1 cellular context compared by ENCODE assay signal in the genomic region with DNA sequence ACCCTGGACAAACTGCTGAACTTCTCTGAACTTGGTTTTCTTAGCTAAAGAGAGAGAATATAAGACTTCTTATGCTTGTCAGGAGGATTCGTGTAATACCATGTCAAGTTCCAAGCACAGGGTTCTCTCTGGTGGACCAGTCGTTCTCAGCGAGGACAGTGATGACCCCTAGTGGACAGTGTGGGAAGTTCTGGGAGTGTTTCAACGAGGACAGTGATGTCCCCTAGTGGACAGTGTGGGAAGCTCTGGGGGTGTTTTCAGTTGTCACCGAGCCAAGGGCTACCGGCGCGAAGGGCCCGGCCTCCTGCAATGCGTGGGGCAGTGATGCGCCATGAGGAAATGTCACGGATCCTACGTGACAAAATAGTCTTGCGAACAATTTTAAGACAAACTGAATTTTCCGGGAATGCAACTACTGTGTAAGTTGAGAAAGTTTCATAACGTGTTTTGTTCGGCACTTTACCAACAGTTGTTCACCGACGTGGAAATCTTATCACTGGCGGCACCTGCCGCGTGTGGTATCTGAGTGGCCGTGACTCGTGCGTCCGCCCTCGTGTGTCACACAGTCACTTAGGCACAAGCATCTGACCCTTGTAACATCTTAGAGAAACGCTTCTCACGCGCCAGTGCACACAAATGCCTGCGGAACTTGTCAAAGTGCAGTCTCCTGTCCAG.
A peak's percentile ranks its signal among the peaks of the same experiment; 100 is the strongest.
TF ChIP-seq lines count a peak whose summit lies in the region.

No MANE protein-coding gene starts in this region.

TF ChIP-seq in GM12878, 131 proteins besides CTCF, POLR2A, EP300 and RAD21 (continued from another document and continues in another):
- TF ChIP-seq, protein P1, sequence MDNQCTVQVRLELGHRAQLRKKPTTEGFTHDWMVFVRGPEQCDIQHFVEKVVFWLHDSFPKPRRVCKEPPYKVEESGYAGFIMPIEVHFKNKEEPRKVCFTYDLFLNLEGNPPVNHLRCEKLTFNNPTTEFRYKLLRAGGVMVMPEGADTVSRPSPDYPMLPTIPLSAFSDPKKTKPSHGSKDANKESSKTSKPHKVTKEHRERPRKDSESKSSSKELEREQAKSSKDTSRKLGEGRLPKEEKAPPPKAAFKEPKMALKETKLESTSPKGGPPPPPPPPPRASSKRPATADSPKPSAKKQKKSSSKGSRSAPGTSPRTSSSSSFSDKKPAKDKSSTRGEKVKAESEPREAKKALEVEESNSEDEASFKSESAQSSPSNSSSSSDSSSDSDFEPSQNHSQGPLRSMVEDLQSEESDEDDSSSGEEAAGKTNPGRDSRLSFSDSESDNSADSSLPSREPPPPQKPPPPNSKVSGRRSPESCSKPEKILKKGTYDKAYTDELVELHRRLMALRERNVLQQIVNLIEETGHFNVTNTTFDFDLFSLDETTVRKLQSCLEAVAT (IDR thresholded peaks at IDR 0.05), result 0 out of 2 replicates have a peak, but pooled peaks have one; percentile 38
- TF ChIP-seq, protein P2, sequence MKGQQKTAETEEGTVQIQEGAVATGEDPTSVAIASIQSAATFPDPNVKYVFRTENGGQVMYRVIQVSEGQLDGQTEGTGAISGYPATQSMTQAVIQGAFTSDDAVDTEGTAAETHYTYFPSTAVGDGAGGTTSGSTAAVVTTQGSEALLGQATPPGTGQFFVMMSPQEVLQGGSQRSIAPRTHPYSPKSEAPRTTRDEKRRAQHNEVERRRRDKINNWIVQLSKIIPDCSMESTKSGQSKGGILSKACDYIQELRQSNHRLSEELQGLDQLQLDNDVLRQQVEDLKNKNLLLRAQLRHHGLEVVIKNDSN (IDR thresholded peaks at IDR 0.05; ENCODE audit: borderline replicate concordance, extremely low read length, insufficient read depth, low read depth, low read length), result no peak
- TF ChIP-seq IRF4 (IDR thresholded peaks at IDR 0.05; ENCODE audit: low read depth, low read length), result peak; percentile 47; the same call in 1 of the 2 replicates
- TF ChIP-seq, protein P3, sequence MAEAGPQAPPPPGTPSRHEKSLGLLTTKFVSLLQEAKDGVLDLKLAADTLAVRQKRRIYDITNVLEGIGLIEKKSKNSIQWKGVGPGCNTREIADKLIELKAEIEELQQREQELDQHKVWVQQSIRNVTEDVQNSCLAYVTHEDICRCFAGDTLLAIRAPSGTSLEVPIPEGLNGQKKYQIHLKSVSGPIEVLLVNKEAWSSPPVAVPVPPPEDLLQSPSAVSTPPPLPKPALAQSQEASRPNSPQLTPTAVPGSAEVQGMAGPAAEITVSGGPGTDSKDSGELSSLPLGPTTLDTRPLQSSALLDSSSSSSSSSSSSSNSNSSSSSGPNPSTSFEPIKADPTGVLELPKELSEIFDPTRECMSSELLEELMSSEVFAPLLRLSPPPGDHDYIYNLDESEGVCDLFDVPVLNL (IDR thresholded peaks at IDR 0.05; ENCODE audit: low read depth, low read length), result no peak
- TF ChIP-seq HCFC1 (IDR thresholded peaks at IDR 0.05; ENCODE audit: low read length), result peak; percentile 33; the same call in 1 of the 2 replicates
- no peak for TF ChIP-seq ZNF207 (IDR thresholded peaks at IDR 0.05; ENCODE audit: borderline replicate concordance)
- TF ChIP-seq MXI1 (IDR thresholded peaks at IDR 0.05; ENCODE audit: low read depth, low read length), result peak; percentile 57; the same call in 1 of the 2 replicates
- TF ChIP-seq POLR2AphosphoS2 (IDR thresholded peaks at IDR 0.05; ENCODE audit: low read depth, low read length), result no peak
- no peak for TF ChIP-seq SRF (IDR thresholded peaks at IDR 0.05; ENCODE audit: low read depth in 2 of 2, low read length in 2 of 2)
- TF ChIP-seq, protein P4, sequence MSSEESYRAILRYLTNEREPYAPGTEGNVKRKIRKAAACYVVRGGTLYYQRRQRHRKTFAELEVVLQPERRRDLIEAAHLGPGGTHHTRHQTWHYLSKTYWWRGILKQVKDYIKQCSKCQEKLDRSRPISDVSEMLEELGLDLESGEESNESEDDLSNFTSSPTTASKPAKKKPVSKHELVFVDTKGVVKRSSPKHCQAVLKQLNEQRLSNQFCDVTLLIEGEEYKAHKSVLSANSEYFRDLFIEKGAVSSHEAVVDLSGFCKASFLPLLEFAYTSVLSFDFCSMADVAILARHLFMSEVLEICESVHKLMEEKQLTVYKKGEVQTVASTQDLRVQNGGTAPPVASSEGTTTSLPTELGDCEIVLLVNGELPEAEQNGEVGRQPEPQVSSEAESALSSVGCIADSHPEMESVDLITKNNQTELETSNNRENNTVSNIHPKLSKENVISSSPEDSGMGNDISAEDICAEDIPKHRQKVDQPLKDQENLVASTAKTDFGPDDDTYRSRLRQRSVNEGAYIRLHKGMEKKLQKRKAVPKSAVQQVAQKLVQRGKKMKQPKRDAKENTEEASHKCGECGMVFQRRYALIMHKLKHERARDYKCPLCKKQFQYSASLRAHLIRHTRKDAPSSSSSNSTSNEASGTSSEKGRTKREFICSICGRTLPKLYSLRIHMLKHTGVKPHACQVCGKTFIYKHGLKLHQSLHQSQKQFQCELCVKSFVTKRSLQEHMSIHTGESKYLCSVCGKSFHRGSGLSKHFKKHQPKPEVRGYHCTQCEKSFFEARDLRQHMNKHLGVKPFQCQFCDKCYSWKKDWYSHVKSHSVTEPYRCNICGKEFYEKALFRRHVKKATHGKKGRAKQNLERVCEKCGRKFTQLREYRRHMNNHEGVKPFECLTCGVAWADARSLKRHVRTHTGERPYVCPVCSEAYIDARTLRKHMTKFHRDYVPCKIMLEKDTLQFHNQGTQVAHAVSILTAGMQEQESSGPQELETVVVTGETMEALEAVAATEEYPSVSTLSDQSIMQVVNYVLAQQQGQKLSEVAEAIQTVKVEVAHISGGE (CRISPR knock-in tag; IDR thresholded peaks at IDR 0.05), result no peak
- no peak for TF ChIP-seq SIX5 (IDR thresholded peaks at IDR 0.05; ENCODE audit: low read depth, low read length, severe bottlenecking)
- TF ChIP-seq MYB (IDR thresholded peaks at IDR 0.05; ENCODE audit: borderline replicate concordance, low read depth, low read length), result 0 out of 2 replicates have a peak, but pooled peaks have one; percentile 23
- TF ChIP-seq RUNX3 (IDR thresholded peaks at IDR 0.05; ENCODE audit: low read length), result peak; percentile 75
- no peak for TF ChIP-seq ZZZ3 (IDR thresholded peaks at IDR 0.05; ENCODE audit: control insufficient read depth, insufficient read length, low read depth)
- TF ChIP-seq SMAD5 (IDR thresholded peaks at IDR 0.05; ENCODE audit: low read depth), result no peak
- TF ChIP-seq EGR1 (IDR thresholded peaks at IDR 0.05; ENCODE audit: borderline replicate concordance in 1 of 2, low read depth in 2 of 2, low read length in 2 of 2), result no peak
- no peak for TF ChIP-seq BACH1 (IDR thresholded peaks at IDR 0.05; ENCODE audit: borderline replicate concordance)
- peak; percentile 77; the same call in 1 of the 2 replicates for TF ChIP-seq STAT1 (conservative IDR thresholded peaks at IDR 0.05)
- TF ChIP-seq, protein P5, sequence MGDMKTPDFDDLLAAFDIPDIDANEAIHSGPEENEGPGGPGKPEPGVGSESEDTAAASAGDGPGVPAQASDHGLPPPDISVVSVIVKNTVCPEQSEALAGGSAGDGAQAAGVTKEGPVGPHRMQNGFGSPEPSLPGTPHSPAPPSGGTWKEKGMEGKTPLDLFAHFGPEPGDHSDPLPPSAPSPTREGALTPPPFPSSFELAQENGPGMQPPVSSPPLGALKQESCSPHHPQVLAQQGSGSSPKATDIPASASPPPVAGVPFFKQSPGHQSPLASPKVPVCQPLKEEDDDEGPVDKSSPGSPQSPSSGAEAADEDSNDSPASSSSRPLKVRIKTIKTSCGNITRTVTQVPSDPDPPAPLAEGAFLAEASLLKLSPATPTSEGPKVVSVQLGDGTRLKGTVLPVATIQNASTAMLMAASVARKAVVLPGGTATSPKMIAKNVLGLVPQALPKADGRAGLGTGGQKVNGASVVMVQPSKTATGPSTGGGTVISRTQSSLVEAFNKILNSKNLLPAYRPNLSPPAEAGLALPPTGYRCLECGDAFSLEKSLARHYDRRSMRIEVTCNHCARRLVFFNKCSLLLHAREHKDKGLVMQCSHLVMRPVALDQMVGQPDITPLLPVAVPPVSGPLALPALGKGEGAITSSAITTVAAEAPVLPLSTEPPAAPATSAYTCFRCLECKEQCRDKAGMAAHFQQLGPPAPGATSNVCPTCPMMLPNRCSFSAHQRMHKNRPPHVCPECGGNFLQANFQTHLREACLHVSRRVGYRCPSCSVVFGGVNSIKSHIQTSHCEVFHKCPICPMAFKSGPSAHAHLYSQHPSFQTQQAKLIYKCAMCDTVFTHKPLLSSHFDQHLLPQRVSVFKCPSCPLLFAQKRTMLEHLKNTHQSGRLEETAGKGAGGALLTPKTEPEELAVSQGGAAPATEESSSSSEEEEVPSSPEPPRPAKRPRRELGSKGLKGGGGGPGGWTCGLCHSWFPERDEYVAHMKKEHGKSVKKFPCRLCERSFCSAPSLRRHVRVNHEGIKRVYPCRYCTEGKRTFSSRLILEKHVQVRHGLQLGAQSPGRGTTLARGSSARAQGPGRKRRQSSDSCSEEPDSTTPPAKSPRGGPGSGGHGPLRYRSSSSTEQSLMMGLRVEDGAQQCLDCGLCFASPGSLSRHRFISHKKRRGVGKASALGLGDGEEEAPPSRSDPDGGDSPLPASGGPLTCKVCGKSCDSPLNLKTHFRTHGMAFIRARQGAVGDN (IDR thresholded peaks at IDR 0.05), result no peak
- 0 out of 2 replicates have a peak, but pooled peaks have one; percentile 47 for TF ChIP-seq NBN (IDR thresholded peaks at IDR 0.05)
- no peak for TF ChIP-seq RBBP5 (conservative IDR thresholded peaks at IDR 0.05)
- TF ChIP-seq EED (IDR thresholded peaks at IDR 0.05; ENCODE audit: low read depth), result no peak
- TF ChIP-seq PAX5 (IDR thresholded peaks at IDR 0.05; ENCODE audit: borderline replicate concordance, low read depth, low read length), result no peak
- peak; percentile 96; the same call in 1 of the 2 replicates for TF ChIP-seq WRNIP1 (IDR thresholded peaks at IDR 0.05; ENCODE audit: borderline replicate concordance, low read depth, low read length)
- TF ChIP-seq SP1 (IDR thresholded peaks at IDR 0.05; ENCODE audit: low read depth, low read length), result peak; percentile 71
- TF ChIP-seq SMARCA5 (IDR thresholded peaks at IDR 0.05), result peak; percentile 97
- TF ChIP-seq, protein P6, sequence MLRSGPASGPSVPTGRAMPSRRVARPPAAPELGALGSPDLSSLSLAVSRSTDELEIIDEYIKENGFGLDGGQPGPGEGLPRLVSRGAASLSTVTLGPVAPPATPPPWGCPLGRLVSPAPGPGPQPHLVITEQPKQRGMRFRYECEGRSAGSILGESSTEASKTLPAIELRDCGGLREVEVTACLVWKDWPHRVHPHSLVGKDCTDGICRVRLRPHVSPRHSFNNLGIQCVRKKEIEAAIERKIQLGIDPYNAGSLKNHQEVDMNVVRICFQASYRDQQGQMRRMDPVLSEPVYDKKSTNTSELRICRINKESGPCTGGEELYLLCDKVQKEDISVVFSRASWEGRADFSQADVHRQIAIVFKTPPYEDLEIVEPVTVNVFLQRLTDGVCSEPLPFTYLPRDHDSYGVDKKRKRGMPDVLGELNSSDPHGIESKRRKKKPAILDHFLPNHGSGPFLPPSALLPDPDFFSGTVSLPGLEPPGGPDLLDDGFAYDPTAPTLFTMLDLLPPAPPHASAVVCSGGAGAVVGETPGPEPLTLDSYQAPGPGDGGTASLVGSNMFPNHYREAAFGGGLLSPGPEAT (IDR thresholded peaks at IDR 0.05; ENCODE audit: low read depth), result no peak
- no peak for TF ChIP-seq SUPT20H (IDR thresholded peaks at IDR 0.05; ENCODE audit: borderline replicate concordance, control insufficient read depth, low read depth, low read length)
- TF ChIP-seq FOXM1 (IDR thresholded peaks at IDR 0.05; ENCODE audit: low read depth, low read length), result peak; percentile 56; the same call in 1 of the 2 replicates
- TF ChIP-seq TBL1XR1 (IDR thresholded peaks at IDR 0.05; ENCODE audit: low read depth, low read length), result no peak
- TF ChIP-seq SREBF1 (IDR thresholded peaks at IDR 0.05; ENCODE audit: low read length), result no peak
- TF ChIP-seq CREB1 (IDR thresholded peaks at IDR 0.05; ENCODE audit: low read depth), result 0 out of 2 replicates have a peak, but pooled peaks have one; percentile 43
- peak; percentile 54; the same call in 1 of the 3 replicates for TF ChIP-seq POU2F2 (IDR thresholded peaks at IDR 0.05; ENCODE audit: borderline replicate concordance, low read depth, low read length)
- no peak for TF ChIP-seq KDM1A (IDR thresholded peaks at IDR 0.05; ENCODE audit: borderline replicate concordance)
- TF ChIP-seq BHLHE40 (IDR thresholded peaks at IDR 0.05; ENCODE audit: borderline replicate concordance in 1 of 2, low read depth in 2 of 2, low read length in 1 of 2), result peak; percentile 30 to 77; a peak in 2 of 4 replicates
- no peak for TF ChIP-seq CHD2 (IDR thresholded peaks at IDR 0.05; ENCODE audit: borderline replicate concordance, low read depth, low read length)
- TF ChIP-seq RAD51 (IDR thresholded peaks at IDR 0.05), result no peak
- TF ChIP-seq YY1 (IDR thresholded peaks at IDR 0.05; ENCODE audit: low read depth, low read length), result peak; percentile 88
- no peak for TF ChIP-seq CHD4 (IDR thresholded peaks at IDR 0.05)
- TF ChIP-seq, protein P7, sequence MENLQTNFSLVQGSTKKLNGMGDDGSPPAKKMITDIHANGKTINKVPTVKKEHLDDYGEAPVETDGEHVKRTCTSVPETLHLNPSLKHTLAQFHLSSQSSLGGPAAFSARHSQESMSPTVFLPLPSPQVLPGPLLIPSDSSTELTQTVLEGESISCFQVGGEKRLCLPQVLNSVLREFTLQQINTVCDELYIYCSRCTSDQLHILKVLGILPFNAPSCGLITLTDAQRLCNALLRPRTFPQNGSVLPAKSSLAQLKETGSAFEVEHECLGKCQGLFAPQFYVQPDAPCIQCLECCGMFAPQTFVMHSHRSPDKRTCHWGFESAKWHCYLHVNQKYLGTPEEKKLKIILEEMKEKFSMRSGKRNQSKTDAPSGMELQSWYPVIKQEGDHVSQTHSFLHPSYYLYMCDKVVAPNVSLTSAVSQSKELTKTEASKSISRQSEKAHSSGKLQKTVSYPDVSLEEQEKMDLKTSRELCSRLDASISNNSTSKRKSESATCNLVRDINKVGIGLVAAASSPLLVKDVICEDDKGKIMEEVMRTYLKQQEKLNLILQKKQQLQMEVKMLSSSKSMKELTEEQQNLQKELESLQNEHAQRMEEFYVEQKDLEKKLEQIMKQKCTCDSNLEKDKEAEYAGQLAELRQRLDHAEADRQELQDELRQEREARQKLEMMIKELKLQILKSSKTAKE (IDR thresholded peaks at IDR 0.05; ENCODE audit: low read depth, poor library complexity, severe bottlenecking), result peak; percentile 58
- TF ChIP-seq, protein P8, sequence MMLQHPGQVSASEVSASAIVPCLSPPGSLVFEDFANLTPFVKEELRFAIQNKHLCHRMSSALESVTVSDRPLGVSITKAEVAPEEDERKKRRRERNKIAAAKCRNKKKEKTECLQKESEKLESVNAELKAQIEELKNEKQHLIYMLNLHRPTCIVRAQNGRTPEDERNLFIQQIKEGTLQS (IDR thresholded peaks at IDR 0.05; ENCODE audit: borderline replicate concordance, extremely low read depth, low read depth, low read length), result peak; percentile 50; the same call in 1 of the 2 replicates
- 0 out of 2 replicates have a peak, but pooled peaks have one; percentile 5 for TF ChIP-seq TCF12 (IDR thresholded peaks at IDR 0.05; ENCODE audit: low read depth, low read length)
- TF ChIP-seq BMI1 (IDR thresholded peaks at IDR 0.05; ENCODE audit: borderline replicate concordance), result no peak
- peak; percentile 44; the same call in 1 of the 2 replicates for TF ChIP-seq IKZF1 (conservative IDR thresholded peaks at IDR 0.05)
- no peak for TF ChIP-seq CHD1 (IDR thresholded peaks at IDR 0.05; ENCODE audit: low read depth, low read length)
